Comparison of ENCODE assay signal across 1 cellular context in the genomic region with DNA sequence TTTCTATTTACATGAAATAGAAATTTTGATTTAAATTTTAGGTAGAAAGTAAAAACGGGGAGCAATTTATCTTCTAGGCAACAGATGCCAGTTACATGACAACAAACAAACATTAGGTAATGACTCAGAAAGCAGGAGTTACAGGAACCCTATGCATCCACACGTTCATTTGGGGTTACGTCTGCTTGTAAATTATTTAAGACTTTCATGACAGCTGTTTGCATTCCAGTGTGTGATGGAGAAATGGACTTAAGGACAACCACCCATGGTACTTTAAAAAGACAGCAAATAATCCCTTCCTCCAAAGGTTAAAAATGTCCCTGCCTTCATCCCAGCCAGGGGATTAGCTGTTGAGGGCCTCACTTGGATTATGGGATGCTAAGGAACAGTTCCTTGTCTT.
TF ChIP-seq lines count a peak whose summit lies in the region.

No MANE protein-coding gene starts in this region.

TF ChIP-seq in K562, 482 proteins besides CTCF, POLR2A, EP300 and RAD21:
- TF ChIP-seq CXXC5 (CRISPR knock-in tag; IDR thresholded peaks at IDR 0.05): no peak
- TF ChIP-seq E4F1 (CRISPR knock-in tag; IDR thresholded peaks at IDR 0.05; ENCODE audit: borderline replicate concordance): no peak
- TF ChIP-seq TAF9B (IDR thresholded peaks at IDR 0.05; ENCODE audit: partially characterized antibody): no peak
- no peak for TF ChIP-seq SRSF9 (IDR thresholded peaks at IDR 0.05; ENCODE audit: borderline replicate concordance, low read depth, low read length)
- TF ChIP-seq POLR2AphosphoS5 (IDR thresholded peaks at IDR 0.05; ENCODE audit: control insufficient read depth, insufficient read depth, low read depth, low read length): peak; percentile 9; the same call in 1 of the 2 replicates
